In genomic region chr20:37690626-37691369, GRCh38 we compare ENCODE assay signal across 21 cellular contexts.
"Had no signal": no experiment of that assay in that cellular context is flagged by ENCODE, and none has a peak within 500 bp of the region (broad histone marks: within the 10 kb centered on the region; RNA-seq: fewer than 3 reads in every experiment).

No MANE protein-coding gene starts in this region.

- DNase-seq: dorsolateral prefrontal cortex; effector CD4-positive, alpha-beta T cell; hypothalamus; immature natural killer cell; mesenchymal stem cell; naive thymus-derived CD4-positive, alpha-beta T cell; nephron progenitor cell; nucleus accumbens; psoas muscle; right cardiac atrium; spleen; stimulated activated CD4-positive, alpha-beta T cell treated with anti-CD3 and anti-CD28 coated beads, Interleukin-4, amount 100 ng/mL, for 4 hours; stimulated activated naive CD8-positive, alpha-beta T cell treated with anti-CD3 and anti-CD28 coated beads, Interleukin-15, Interleukin-2, amounts not matched to agents 100 U/mL and 50 U/mL, for 24 hours; substantia nigra; testis; tibial artery; upper lobe of left lung had no signal

- H3K36me3 ChIP-seq: spleen, tibial artery, upper lobe of left lung had no signal

- H3K9me3 ChIP-seq: psoas muscle, spleen, testis, tibial artery, upper lobe of left lung had no signal

- H3K27ac Mint-ChIP-seq: immature natural killer cell; mesothelial cell of epicardium; naive thymus-derived CD4-positive, alpha-beta T cell; nephron progenitor cell; stimulated activated memory B cell treated with anti-CD40 and anti-IgM and Interleukin-4, amounts not matched to agents 10 μg/mL and 1 μg/mL and 100 μg/mL, for 72 hours had no signal

- H3K27ac ChIP-seq: dorsolateral prefrontal cortex, psoas muscle, skin epidermis, spleen, testis, tibial artery, upper lobe of left lung had no signal

- H3K36me3 Mint-ChIP-seq: immature natural killer cell; mesothelial cell of epicardium; stimulated activated memory B cell treated with anti-CD40 and anti-IgM and Interleukin-4, amounts not matched to agents 10 μg/mL and 1 μg/mL and 100 μg/mL, for 72 hours had no signal

- H3K27me3 ChIP-seq: testis, upper lobe of left lung had no signal

- H3K4me3 Mint-ChIP-seq: immature natural killer cell; mesothelial cell of epicardium; naive thymus-derived CD4-positive, alpha-beta T cell; nephron progenitor cell; stimulated activated memory B cell treated with anti-CD40 and anti-IgM and Interleukin-4, amounts not matched to agents 10 μg/mL and 1 μg/mL and 100 μg/mL, for 72 hours had no signal

- H3K4me3 ChIP-seq: dorsolateral prefrontal cortex, lung, psoas muscle, skin epidermis, spleen, testis, tibial artery, upper lobe of left lung had no signal

- H3K9me3 Mint-ChIP-seq: immature natural killer cell; mesothelial cell of epicardium; nephron progenitor cell; stimulated activated memory B cell treated with anti-CD40 and anti-IgM and Interleukin-4, amounts not matched to agents 10 μg/mL and 1 μg/mL and 100 μg/mL, for 72 hours had no signal

- ATAC-seq: naive thymus-derived CD4-positive, alpha-beta T cell; psoas muscle; right cardiac atrium; stimulated activated memory B cell treated with anti-CD40 and anti-IgM and Interleukin-4, amounts not matched to agents 10 μg/mL and 1 μg/mL and 100 μg/mL, for 72 hours; stimulated activated naive CD8-positive, alpha-beta T cell treated with anti-CD3 and anti-CD28 coated beads, Interleukin-15, Interleukin-2, amounts not matched to agents 100 U/mL and 50 U/mL, for 24 hours had no signal

- H3K4me1 ChIP-seq: testis had no signal
